18 cellular contexts compared by ENCODE assay signal in genomic region chr9:106757539-106757938, GRCh38.
DNase-seq lines count a peak whose midpoint lies in the region; ATAC-seq and TF ChIP-seq lines count a peak whose summit lies in the region.
"Had no signal": no experiment of that assay in that cellular context is flagged by ENCODE, and none has a peak within 500 bp of the region (broad histone marks: within the 10 kb centered on the region; RNA-seq: fewer than 3 reads in every experiment).

No MANE protein-coding gene starts in this region.

- H2BK120ac ChIP-seq in H9 (ENCODE audit: low read depth, low read length, poor library complexity, severe bottlenecking), result no peak overlapping the region

- WGBS in H9 (ENCODE audit: extremely low coverage, insufficient read length, low lambda C conversion rate), result no CpG with 5 or more reads among the region's 2 CpGs

- no peak overlapping the region for H3K4me3 ChIP-seq in gastrocnemius medialis
- H3K4me3 ChIP-seq: HAP-1 had no signal

- no peaks in the 10 kb centered on the region for H3K79me2 ChIP-seq in H9 (ENCODE audit: insufficient read depth, low read length)

- H2BK12ac ChIP-seq in H9 (ENCODE audit: insufficient read length, low read depth, low read length), result no peak overlapping the region

- H3T11ph ChIP-seq in H9 (ENCODE audit: low read length), result no peak overlapping the region

- TF ChIP-seq CTCF in H9 (conservative IDR thresholded peaks at IDR 0.05) (no peak), gastrocnemius medialis (IDR thresholded peaks at IDR 0.05 in 4 of 5, conservative IDR thresholded peaks at IDR 0.05 in 1 of 5) (no peak)

- no peaks in the 10 kb centered on the region for H3K36me3 Mint-ChIP-seq in H9 (ENCODE audit: insufficient read depth in 1 of 3, low read depth in 3 of 3)
- H3K36me3 Mint-ChIP-seq: CD8-positive, alpha-beta memory T cell; IgD-negative memory B cell had no signal

- no peaks in the 10 kb centered on the region; a peak in 1 of 5 replicates for H3K9me3 Mint-ChIP-seq in H9
- H3K9me3 Mint-ChIP-seq: IgD-negative memory B cell had no signal

- no peak overlapping the region for H2BK20ac ChIP-seq in H9 (ENCODE audit: low read depth, low read length, poor library complexity, severe bottlenecking)

- no peak overlapping the region for H2BK15ac ChIP-seq in H9 (ENCODE audit: low read depth, low read length)

- intact Hi-C loops in gastrocnemius medialis (cut with DNase I; ENCODE audit: low total_unique reads), result loop anchor here (5.0 kb wide), 1 partner anchor 105 kb away; the partner anchor contains the start of gene ZNF462

- H3K27ac ChIP-seq in H9 (ENCODE audit: insufficient read length, low read depth, low read length) (no peak overlapping the region), gastrocnemius medialis (peak overlapping the region in 3 of 4 donors; percentile 80 to 90 (median 84))

- H3K27me3 ChIP-seq in H9 (ENCODE audit: insufficient read depth, low read length), result no peaks in the 10 kb centered on the region
- no peaks in the 10 kb centered on the region for H3K27me3 ChIP-seq in gastrocnemius medialis

- peaks cover 21 to 36% of the 10 kb centered on the region in 2 experiments for H3K4me1 Mint-ChIP-seq in H9

- H4K91ac ChIP-seq in H9 (ENCODE audit: insufficient read length, low read depth, low read length), result no peak overlapping the region

- DNase-seq in NCI-H2171 treated with DMSO at 0.1 percent for 48 hours (lab: John Stamatoyannopoulos, UW) (peak; percentile 33), NCI-H2171 (lab: John Stamatoyannopoulos, UW) (no peak), H9 (peak; percentile 31), UCSD-AML1 (lab: John Stamatoyannopoulos, UW; ENCODE audit: unreplicated experiment) (peak; percentile 49), gastrocnemius medialis (no peak), AG08395 (ENCODE audit: low spot score) (no peak), ureter (ENCODE audit: low spot score) (no peak)
- DNase-seq in stimulated activated CD4-positive, alpha-beta T cell treated with anti-CD3 and anti-CD28 coated beads, Interleukin-4, amount 100 ng/mL, for 24 hours, result no peak
- DNase-seq: C1 segment of cervical spinal cord; CD8-positive, alpha-beta memory T cell; DMS79 treated with DMSO at 0.1 percent for 48 hours; NCI-H187; NCI-H2107; NCI-H226; NCI-H526; Right ventricle myocardium superior had no signal

- no peak overlapping the region; a peak in 1 of 7 replicates for H3K27ac Mint-ChIP-seq in H9
- H3K27ac Mint-ChIP-seq: CD8-positive, alpha-beta memory T cell; IgD-negative memory B cell had no signal

- no peak overlapping the region for H3K18ac ChIP-seq in H9 (ENCODE audit: insufficient read length, low read depth, low read length)

- ATAC-seq in gastrocnemius medialis, result no peak

- H3K56ac ChIP-seq in H9 (ENCODE audit: insufficient read length, low read depth, low read length), result no peak overlapping the region

- no peak overlapping the region for H3K14ac ChIP-seq in H9 (ENCODE audit: insufficient read depth, low read length)

- H2BK5ac ChIP-seq in H9 (ENCODE audit: insufficient read length, low read length), result no peak overlapping the region

- H3K9ac ChIP-seq in H9 (ENCODE audit: extremely low read depth, insufficient read length, low read length), result no peak overlapping the region

- in situ Hi-C loops in gastrocnemius medialis (cut with MboI; ENCODE audit: low sequenced_read_pairs in 4 of 4), result no loop called here

- no peaks in the 10 kb centered on the region for H3K36me3 ChIP-seq in gastrocnemius medialis
- H3K36me3 ChIP-seq: HAP-1 had no signal

- no peak overlapping the region for H3K4me2 ChIP-seq in H9 (ENCODE audit: insufficient read depth, insufficient read length, low read length)

- no peaks in the 10 kb centered on the region for H3K27me3 Mint-ChIP-seq in H9 (ENCODE audit: low read depth)
- H3K27me3 Mint-ChIP-seq: CD8-positive, alpha-beta memory T cell; IgD-negative memory B cell had no signal

- H4K20me1 ChIP-seq in H9 (ENCODE audit: control insufficient read depth, insufficient read depth, insufficient read length), result no peaks in the 10 kb centered on the region

- H3K4me1 ChIP-seq in H9 (ENCODE audit: insufficient read depth, low read length), result peaks cover 2% of the 10 kb centered on the region; the same call in 1 of the 2 replicates
- peaks cover 27 to 43% of the 10 kb centered on the region in 2 donors for H3K4me1 ChIP-seq in gastrocnemius medialis
- H3K4me1 ChIP-seq: HAP-1 had no signal

- H4K5ac ChIP-seq in H9 (ENCODE audit: insufficient read length, low read depth, low read length), result no peak overlapping the region

- no peak overlapping the region for H3K4ac ChIP-seq in H9 (ENCODE audit: low read depth, low read length)

- no peaks in the 10 kb centered on the region for H3K23me2 ChIP-seq in H9 (ENCODE audit: insufficient read length, low read depth, low read length, poor library complexity, severe bottlenecking)

- TF ChIP-seq POLR2A in gastrocnemius medialis (IDR thresholded peaks at IDR 0.05), result no peak

- no peak overlapping the region for H2AK5ac ChIP-seq in H9 (ENCODE audit: insufficient read length, low read length)

- H3K23ac ChIP-seq in H9 (ENCODE audit: insufficient read length, low read depth, low read length), result no peak overlapping the region

- no peak overlapping the region for H4K8ac ChIP-seq in H9 (replicated peaks; ENCODE audit: insufficient read length, low read depth, low read length)

- no peaks in the 10 kb centered on the region for H3K79me1 ChIP-seq in H9 (ENCODE audit: insufficient read depth, low read depth, low read length, poor library complexity, severe bottlenecking)

- no peak overlapping the region for H2AFZ ChIP-seq in H9 (ENCODE audit: low read length)

- H3K9me3 ChIP-seq in H9 (ENCODE audit: control insufficient read depth, low read depth, low read length), result no peaks in the 10 kb centered on the region
- no peaks in the 10 kb centered on the region for H3K9me3 ChIP-seq in gastrocnemius medialis
- H3K9me3 ChIP-seq: HAP-1 had no signal

- H3K4me3 Mint-ChIP-seq in H9, result no peak overlapping the region
- H3K4me3 Mint-ChIP-seq: CD8-positive, alpha-beta memory T cell; IgD-negative memory B cell had no signal

Comparison
In these comparisons a context has a peak if more than half of its experiments do, and no peak if none do; other contexts are left out.
1. DNase-seq: peak in NCI-H2171 treated with DMSO at 0.1 percent for 48 hours (single experiment), H9 (single experiment) and UCSD-AML1 (single experiment); none in NCI-H2171 (single experiment), gastrocnemius medialis (0 of 2), AG08395 (single experiment), stimulated activated CD4-positive, alpha-beta T cell treated with anti-CD3 and anti-CD28 coated beads, Interleukin-4, amount 100 ng/mL, for 24 hours (single experiment) and ureter (single experiment).